In the genomic region with DNA sequence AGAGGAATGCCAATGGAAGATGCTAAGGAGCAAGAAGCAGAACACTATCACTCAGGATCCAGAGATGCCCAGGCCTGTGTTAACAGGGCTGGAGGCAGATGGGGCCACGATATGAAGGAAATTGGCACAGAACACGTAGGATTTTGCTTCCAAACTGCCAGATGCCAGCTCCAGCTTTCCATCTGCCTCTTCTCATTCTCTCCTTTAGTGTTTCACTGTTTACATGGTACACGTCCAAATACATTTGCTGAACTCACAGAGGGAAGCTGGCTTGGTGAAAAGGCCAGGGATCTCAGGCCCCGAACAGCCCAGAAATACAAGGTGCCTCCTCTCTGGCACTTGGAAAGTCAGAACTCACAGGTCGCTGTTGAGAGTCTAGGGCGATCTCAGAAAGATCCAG, we compare ENCODE assay signal across 12 cellular contexts.
DNase-seq lines count a peak whose midpoint lies in the region; ATAC-seq and TF ChIP-seq lines count a peak whose summit lies in the region.
"Had no signal": no experiment of that assay in that cellular context is flagged by ENCODE, and none has a peak within 500 bp of the region (broad histone marks: within the 10 kb centered on the region; RNA-seq: fewer than 3 reads in every experiment).

No MANE protein-coding gene starts in this region.

- in situ Hi-C loops in G401 (cut with HindIII; ENCODE audit: low sequenced_read_pairs), result no loop called here
- in situ Hi-C loops in gastrocnemius medialis (cut with MboI; ENCODE audit: low sequenced_read_pairs in 4 of 4), result no loop called here

- intact Hi-C loops in gastrocnemius medialis (cut with DNase I; ENCODE audit: low total_unique reads), result no loop called here

- DNase-seq in G401 (ENCODE audit: low spot score) (peak; percentile 95), NCI-H446 treated with DMSO at 0.1 percent for 48 hours (lab: John Stamatoyannopoulos, UW) (peak; percentile 75), cerebellar nuclear complex (lab: John Stamatoyannopoulos, UW) (peak; percentile 79 to 90), superior temporal gyrus (ENCODE audit: extremely low spot score) (peak; percentile 41), gastrocnemius medialis (no peak), ecto neural progenitor cell (ENCODE audit: low spot score) (no peak), DMS53 (lab: John Stamatoyannopoulos, UW) (no peak)
- DNase-seq: CD8-positive, alpha-beta T cell; COR-L47; GOT3; H9 had no signal

- H3K4me3 ChIP-seq in gastrocnemius medialis, result no peak overlapping the region
- H3K4me3 ChIP-seq: GM12878 had no signal

- no peaks in the 10 kb centered on the region for H3K27me3 ChIP-seq in gastrocnemius medialis

- H3K4me1 ChIP-seq in gastrocnemius medialis, result no peaks in the 10 kb centered on the region

- no peak for ATAC-seq in gastrocnemius medialis
- ATAC-seq: CD8-positive, alpha-beta T cell; GM12878 had no signal

- no peak for TF ChIP-seq CTCF in gastrocnemius medialis (IDR thresholded peaks at IDR 0.05 in 4 of 5, conservative IDR thresholded peaks at IDR 0.05 in 1 of 5)

- H3K36me3 ChIP-seq in gastrocnemius medialis, result no peaks in the 10 kb centered on the region

- TF ChIP-seq POLR2A in gastrocnemius medialis (IDR thresholded peaks at IDR 0.05), result no peak

- no peak overlapping the region for H3K27ac ChIP-seq in gastrocnemius medialis

- H3K9me3 ChIP-seq in gastrocnemius medialis, result no peaks in the 10 kb centered on the region

Comparison
In these comparisons a context has a peak if more than half of its experiments do, and no peak if none do; other contexts are left out.
1. DNase-seq: peak in G401 (single experiment), NCI-H446 treated with DMSO at 0.1 percent for 48 hours (single experiment), cerebellar nuclear complex (2 of 2) and superior temporal gyrus (single experiment); none in gastrocnemius medialis (0 of 2), ecto neural progenitor cell (single experiment) and DMS53 (single experiment).